In genomic region chr9:133370680-133371079, GRCh38 we compare ENCODE assay signal across 12 cellular contexts. TPM values are rescaled to one million over a fixed set of nuclear protein-coding genes. Genes with fewer than 3 reads are reported as not detected.
DNase-seq lines count a peak whose midpoint lies in the region; ATAC-seq and TF ChIP-seq lines count a peak whose summit lies in the region.
"Had no signal": no experiment of that assay in that cellular context is flagged by ENCODE, and none has a peak within 500 bp of the region (broad histone marks: within the 10 kb centered on the region; RNA-seq: fewer than 3 reads in every experiment).

No MANE protein-coding gene starts in this region.

- H3K36me3 Mint-ChIP-seq in CD8-positive, alpha-beta memory T cell = peaks cover 0 to 70% (median 10%) of the 10 kb centered on the region in 3 donors
- peaks cover 55% of the 10 kb centered on the region for H3K36me3 Mint-ChIP-seq in activated B cell treated with CpG ODN at 0.5 μM for 24 hours (ENCODE audit: low read depth)
- peaks cover 87% of the 10 kb centered on the region for H3K36me3 Mint-ChIP-seq in dendritic cell treated with granulocyte-macrophage colony-stimulating factor and Interleukin-4, amounts not matched to agents 40 ng/mL and 50 ng/mL, for 4 days (ENCODE audit: low read depth)

- intact Hi-C loops in activated B cell treated with CpG ODN at 0.5 μM for 24 hours (cut with micrococcal nuclease) = loop anchor here (10.0 kb wide), 2 partner anchors 654 to 764 kb away; partner anchors contain the start of genes BRD3OS and WDR5
- intact Hi-C loops in dendritic cell treated with granulocyte-macrophage colony-stimulating factor and Interleukin-4, amounts not matched to agents 40 ng/mL and 50 ng/mL, for 4 days (cut with micrococcal nuclease) = no loop called here

- ATAC-seq in activated B cell treated with CpG ODN at 0.5 μM for 24 hours (ENCODE audit: low read depth) (no peak), HG03460 (IDR thresholded peaks at IDR 0.05; ENCODE audit: unreplicated experiment) (no peak)

- peaks cover 77 to 91% (median 79%) of the 10 kb centered on the region in 3 donors for H3K4me1 Mint-ChIP-seq in CD8-positive, alpha-beta memory T cell
- H3K4me1 Mint-ChIP-seq in activated B cell treated with CpG ODN at 0.5 μM for 24 hours = peaks cover 64% of the 10 kb centered on the region
- H3K4me1 Mint-ChIP-seq in dendritic cell treated with granulocyte-macrophage colony-stimulating factor and Interleukin-4, amounts not matched to agents 40 ng/mL and 50 ng/mL, for 4 days (ENCODE audit: low read depth) = peaks cover 70% of the 10 kb centered on the region

- H3K4me1 ChIP-seq in CD8-positive, alpha-beta memory T cell (ENCODE audit: insufficient read depth, low read length) = peaks cover 80% of the 10 kb centered on the region
- H3K4me1 ChIP-seq in neutrophil (ENCODE audit: control insufficient read depth in 1 of 2, insufficient read depth in 1 of 2, low read depth in 1 of 2, low read length in 1 of 2) = peaks cover 26 to 32% of the 10 kb centered on the region in 2 experiments

- DNase-seq in CD8-positive, alpha-beta memory T cell = peak; percentile 40 to 85 (median 63)
- DNase-seq in activated B cell treated with CpG ODN at 0.5 μM for 24 hours (no peak), iPS-NIHi11 (ENCODE audit: low spot score) (no peak), NCI-H2081 treated with DMSO at 0.1 percent for 48 hours (lab: John Stamatoyannopoulos, UW) (no peak), putamen (ENCODE audit: low spot score) (no peak)
- DNase-seq: glutamatergic neuron, midbrain, NCI-H226, SHP77 treated with DMSO at 0.1 percent for 48 hours had no signal

- TF ChIP-seq CTCF in activated B cell treated with CpG ODN at 0.5 μM for 24 hours (IDR thresholded peaks at IDR 0.05) (no peak), neutrophil (IDR thresholded peaks at IDR 0.05) (no peak)

- peaks cover 17% of the 10 kb centered on the region for H3K36me3 ChIP-seq in CD8-positive, alpha-beta memory T cell (ENCODE audit: insufficient read depth, low read length)
- H3K36me3 ChIP-seq in neutrophil = peaks cover 31% of the 10 kb centered on the region

- H3K27me3 ChIP-seq in CD8-positive, alpha-beta memory T cell (ENCODE audit: insufficient read depth, low read length, poor library complexity, severe bottlenecking) = no peaks in the 10 kb centered on the region
- H3K27me3 ChIP-seq in neutrophil = no peaks in the 10 kb centered on the region

- POLR2A ChIA-PET in CD8-positive, alpha-beta memory T cell (lab: Charles Lee) = interaction anchor here (0.6 to 4.0 kb wide), 8 partner anchors 13 to 221 kb away, joined by 3 to 58 read pairs (median 8); partner anchors contain the start of genes CACFD1, MED22, REXO4 and RPL7A
- POLR2A ChIA-PET in activated B cell treated with CpG ODN at 0.5 μM for 24 hours (lab: Charles Lee) = interaction anchor here (0.6 to 1.6 kb wide), 5 partner anchors 14 to 1033 kb away, joined by 3 to 7 read pairs (median 4); partner anchors contain the start of genes MED22, RPL7A, SURF1 and SURF2

- no peaks in the 10 kb centered on the region for H3K9me3 Mint-ChIP-seq in CD8-positive, alpha-beta memory T cell
- H3K9me3 Mint-ChIP-seq in activated B cell treated with CpG ODN at 0.5 μM for 24 hours = no peaks in the 10 kb centered on the region
- no peaks in the 10 kb centered on the region for H3K9me3 Mint-ChIP-seq in dendritic cell treated with granulocyte-macrophage colony-stimulating factor and Interleukin-4, amounts not matched to agents 40 ng/mL and 50 ng/mL, for 4 days

- no peaks in the 10 kb centered on the region for H3K9me3 ChIP-seq in CD8-positive, alpha-beta memory T cell (ENCODE audit: low read length)
- H3K9me3 ChIP-seq in neutrophil = no peaks in the 10 kb centered on the region

- CTCF ChIA-PET in CD8-positive, alpha-beta memory T cell (lab: Charles Lee) = interaction anchor here (0.7 to 6.5 kb wide), 11 partner anchors 8 to 349 kb away, joined by 3 to 84 read pairs (median 6); partner anchors contain the start of genes MED22, RPL7A, SURF1 and SURF2
- CTCF ChIA-PET in activated B cell treated with CpG ODN at 0.5 μM for 24 hours (lab: Charles Lee) = interaction anchor here (1.3 kb wide), 1 partner anchor 185 kb away, joined by 3 read pairs; no protein-coding TSS in a partner anchor

- H3K4me3 Mint-ChIP-seq in CD8-positive, alpha-beta memory T cell = peak overlapping the region; percentile 70 to 89 (median 80)
- peak overlapping the region; percentile 21 for H3K4me3 Mint-ChIP-seq in activated B cell treated with CpG ODN at 0.5 μM for 24 hours
- H3K4me3 Mint-ChIP-seq in dendritic cell treated with granulocyte-macrophage colony-stimulating factor and Interleukin-4, amounts not matched to agents 40 ng/mL and 50 ng/mL, for 4 days = no peak overlapping the region

- H3K27ac Mint-ChIP-seq in CD8-positive, alpha-beta memory T cell = peak overlapping the region; percentile 95 to 99 (median 98)
- peak overlapping the region; percentile 26 for H3K27ac Mint-ChIP-seq in activated B cell treated with CpG ODN at 0.5 μM for 24 hours
- H3K27ac Mint-ChIP-seq in dendritic cell treated with granulocyte-macrophage colony-stimulating factor and Interleukin-4, amounts not matched to agents 40 ng/mL and 50 ng/mL, for 4 days = peak overlapping the region; percentile 1

- H3K27ac ChIP-seq in CD8-positive, alpha-beta memory T cell (ENCODE audit: low read depth, low read length) = peak overlapping the region; percentile 86
- peak overlapping the region; percentile 6 for H3K27ac ChIP-seq in neutrophil

- H3K4me3 ChIP-seq in CD8-positive, alpha-beta memory T cell (ENCODE audit: low read length) = peak overlapping the region; percentile 53
- no peak overlapping the region for H3K4me3 ChIP-seq in neutrophil (ENCODE audit: low read depth in 1 of 2, low read length in 1 of 2)

- H3K27me3 Mint-ChIP-seq in CD8-positive, alpha-beta memory T cell = no peaks in the 10 kb centered on the region
- no peaks in the 10 kb centered on the region for H3K27me3 Mint-ChIP-seq in activated B cell treated with CpG ODN at 0.5 μM for 24 hours
- H3K27me3 Mint-ChIP-seq in dendritic cell treated with granulocyte-macrophage colony-stimulating factor and Interleukin-4, amounts not matched to agents 40 ng/mL and 50 ng/mL, for 4 days = no peaks in the 10 kb centered on the region

RNA-seq across cellular contexts. Expression of gene SURF4, which starts 5.2 kb away (rescaled TPM):
- 100 to 1,000 TPM; 239 to 250 TPM for total RNA-seq in CD8-positive, alpha-beta memory T cell
- 202 TPM for polyA plus RNA-seq in CD8-positive, alpha-beta memory T cell
- 57.0 and 58.2 TPM in 2 replicates for total RNA-seq in activated B cell treated with CpG ODN at 0.5 μM for 24 hours

RNA-seq across cellular contexts. Expression of gene STKLD1, which starts 5.5 kb away (rescaled TPM):
- under 1 TPM; 0.24 to 0.91 TPM for total RNA-seq in CD8-positive, alpha-beta memory T cell
- 0.75 TPM for polyA plus RNA-seq in CD8-positive, alpha-beta memory T cell
- 0.37 and 0.44 TPM in 2 replicates for total RNA-seq in activated B cell treated with CpG ODN at 0.5 μM for 24 hours

RNA-seq across cellular contexts. Expression of gene SURF2, which starts 14.3 kb away (rescaled TPM):
- total RNA-seq in CD8-positive, alpha-beta memory T cell = 10 to 100 TPM; 34.9 to 35.2 TPM
- 46.6 TPM for polyA plus RNA-seq in CD8-positive, alpha-beta memory T cell
- 17.3 and 17.8 TPM in 2 replicates for total RNA-seq in activated B cell treated with CpG ODN at 0.5 μM for 24 hours

RNA-seq across cellular contexts. Expression of gene SURF1, which starts 14.4 kb away (rescaled TPM):
- total RNA-seq in CD8-positive, alpha-beta memory T cell = 10 to 100 TPM; 35.9 to 37.8 TPM
- polyA plus RNA-seq in CD8-positive, alpha-beta memory T cell = 110 TPM
- total RNA-seq in activated B cell treated with CpG ODN at 0.5 μM for 24 hours = 33.6 and 38.9 TPM in 2 replicates

RNA-seq across cellular contexts. Expression of gene RPL7A, which starts 22.7 kb away (rescaled TPM):
- total RNA-seq in CD8-positive, alpha-beta memory T cell = 1,000 to 10,000 TPM; 3,139 to 3,155 TPM
- 1,038 TPM for polyA plus RNA-seq in CD8-positive, alpha-beta memory T cell
- total RNA-seq in activated B cell treated with CpG ODN at 0.5 μM for 24 hours = 3,786 and 4,134 TPM in 2 replicates

Comparison
In these comparisons a context has a peak if more than half of its experiments do, and no peak if none do; other contexts are left out.
1. DNase-seq: peak in CD8-positive, alpha-beta memory T cell (5 of 5); none in activated B cell treated with CpG ODN at 0.5 μM for 24 hours (single experiment), iPS-NIHi11 (single experiment), NCI-H2081 treated with DMSO at 0.1 percent for 48 hours (single experiment) and putamen (single experiment).
2. H3K27ac Mint-ChIP-seq: peak in every context shown above with its lines; median percentile 98 in CD8-positive, alpha-beta memory T cell; 26 in activated B cell treated with CpG ODN at 0.5 μM for 24 hours; 1 in dendritic cell treated with granulocyte-macrophage colony-stimulating factor and Interleukin-4, amounts not matched to agents 40 ng/mL and 50 ng/mL, for 4 days.